17 cellular contexts compared by ENCODE assay signal in genomic region chr20:64241061-64241460, GRCh38. TPM values are rescaled to one million over a fixed set of nuclear protein-coding genes. Genes with fewer than 3 reads are reported as not detected.
A peak's percentile ranks its signal among the peaks of the same experiment; 100 is the strongest.
DNase-seq lines count a peak whose midpoint lies in the region; ATAC-seq and TF ChIP-seq lines count a peak whose summit lies in the region.
"Had no signal": no experiment of that assay in that cellular context is flagged by ENCODE, and none has a peak within 500 bp of the region (broad histone marks: within the 10 kb centered on the region; RNA-seq: fewer than 3 reads in every experiment).

No MANE protein-coding gene starts in this region.

- H3K4me1 ChIP-seq in Panc1 (ENCODE audit: control insufficient read depth, insufficient read depth, low read length) (no peaks in the 10 kb centered on the region), testis (no peaks in the 10 kb centered on the region)

- no peak for TF ChIP-seq POLR2A in testis (IDR thresholded peaks at IDR 0.05)

- H3K27me3 ChIP-seq in H7 (ENCODE audit: control insufficient read depth, insufficient read depth, low read length) (no peaks in the 10 kb centered on the region), Panc1 (ENCODE audit: control insufficient read depth, insufficient read depth, low read length) (no peaks in the 10 kb centered on the region), testis (no peaks in the 10 kb centered on the region)

- POLR2A ChIA-PET in Panc1 (lab: Charles Lee), result no interaction called here

- DNase-seq in H7, result peak; percentile 24
- DNase-seq in Panc1 (ENCODE audit: low read depth, low spot score), result no peak
- DNase-seq in left lobe of liver (ENCODE audit: low spot score), result peak; percentile 43
- peak; percentile 5 for DNase-seq in omental fat pad (ENCODE audit: low spot score)
- DNase-seq in testis, result no peak
- DNase-seq in activated CD4-positive, CD25-positive, alpha-beta regulatory T cell (lab: John Stamatoyannopoulos, UW), result no peak
- DNase-seq: ACHN, AML-193, DMS 273 treated with DMSO at 0.1 percent for 48 hours, GDM1, GOT3, NCI-H1092 treated with DMSO at 0.1 percent for 48 hours, NCI-H2081 treated with DMSO at 0.1 percent for 48 hours, NCI-H510A, NCI-H82, PC-3 had no signal

- H3K9me3 ChIP-seq in Panc1 (ENCODE audit: control insufficient read depth, insufficient read depth, low read depth, low read length), result no peaks in the 10 kb centered on the region
- no peaks in the 10 kb centered on the region for H3K9me3 ChIP-seq in testis

- TF ChIP-seq CTCF in Panc1 (IDR thresholded peaks at IDR 0.05) (no peak), omental fat pad (IDR thresholded peaks at IDR 0.05) (no peak), testis (IDR thresholded peaks at IDR 0.05) (no peak)

- in situ Hi-C loops in Panc1 (cut with HindIII; ENCODE audit: low pct_unique_long_range_greater_than_20kb, low sequenced_read_pairs), result no loop called here

- peak; percentile 36; the same call in 1 of the 2 replicates for ATAC-seq in Panc1
- no peak for ATAC-seq in left lobe of liver
- ATAC-seq in omental fat pad (ENCODE audit: low FRiP score), result no peak
- no peak for ATAC-seq in GM18868 (IDR thresholded peaks at IDR 0.05; ENCODE audit: unreplicated experiment)
- ATAC-seq: PC-3 had no signal

- intact Hi-C loops in Panc1 (cut with micrococcal nuclease; ENCODE audit: unreplicated experiment), result no loop called here
- intact Hi-C loops in testis (cut with DNase I; ENCODE audit: low total_unique reads), result no loop called here

- BruUV-seq in Panc1 (replicated peaks; lab: Mats Ljungman, UMichigan), result no TSS peak

- 81 to 82% methylated on average over 8 of the region's 8 CpGs for WGBS in testis, 2 donors

- H3K4me3 ChIP-seq in H7 (ENCODE audit: insufficient read depth, low read depth, low read length), result no peak overlapping the region
- no peak overlapping the region for H3K4me3 ChIP-seq in Panc1 (ENCODE audit: low read depth in 2 of 2, low read length in 2 of 2)
- H3K4me3 ChIP-seq in testis, result no peak overlapping the region

- CTCF ChIA-PET in Panc1 (lab: Charles Lee), result no interaction called here

- H3K27ac ChIP-seq in Panc1 (ENCODE audit: low read length), result no peak overlapping the region
- H3K27ac ChIP-seq in testis, result no peak overlapping the region

- H3K36me3 ChIP-seq in H7 (replicated peaks; ENCODE audit: control insufficient read depth, insufficient read depth, low read length), result no peaks in the 10 kb centered on the region
- no peaks in the 10 kb centered on the region for H3K36me3 ChIP-seq in Panc1 (ENCODE audit: control insufficient read depth, insufficient read depth, low read length)
- no peaks in the 10 kb centered on the region for H3K36me3 ChIP-seq in testis (ENCODE audit: low read depth, missing control alignments)

RNA-seq across cellular contexts. Expression of gene PCMTD2, which starts 14.5 kb away (rescaled TPM):
- total RNA-seq in H7 (2014; rRNA removed; shearing (Covaris generic)), result 38.0 and 57.6 TPM in 2 replicates
- total RNA-seq in Panc1 (2021; ENCODE audit: unreplicated experiment), result 35.0 TPM
- 23.5 TPM for polyA plus RNA-seq in Panc1 (2012; ENCODE audit: insufficient read length)
- total RNA-seq in left lobe of liver, result 29.3 TPM
- 10 to 100 TPM; 31.7 to 97.9 (median 70.7) TPM for total RNA-seq in omental fat pad
- total RNA-seq in testis, result 100 to 1,000 TPM in 1 of 2 donors, 10 to 100 TPM in 1; 96.4 to 156 TPM
- 57.6 TPM for polyA plus RNA-seq in testis (ENCODE audit: insufficient read depth, low read depth, low replicate concordance)

Comparison
In these comparisons a context has a peak if more than half of its experiments do, and no peak if none do; other contexts are left out.
1. DNase-seq: peak in H7 (single experiment), left lobe of liver (single experiment) and omental fat pad (single experiment); none in Panc1 (single experiment), testis (single experiment) and activated CD4-positive, CD25-positive, alpha-beta regulatory T cell (0 of 4).